In the genomic region with DNA sequence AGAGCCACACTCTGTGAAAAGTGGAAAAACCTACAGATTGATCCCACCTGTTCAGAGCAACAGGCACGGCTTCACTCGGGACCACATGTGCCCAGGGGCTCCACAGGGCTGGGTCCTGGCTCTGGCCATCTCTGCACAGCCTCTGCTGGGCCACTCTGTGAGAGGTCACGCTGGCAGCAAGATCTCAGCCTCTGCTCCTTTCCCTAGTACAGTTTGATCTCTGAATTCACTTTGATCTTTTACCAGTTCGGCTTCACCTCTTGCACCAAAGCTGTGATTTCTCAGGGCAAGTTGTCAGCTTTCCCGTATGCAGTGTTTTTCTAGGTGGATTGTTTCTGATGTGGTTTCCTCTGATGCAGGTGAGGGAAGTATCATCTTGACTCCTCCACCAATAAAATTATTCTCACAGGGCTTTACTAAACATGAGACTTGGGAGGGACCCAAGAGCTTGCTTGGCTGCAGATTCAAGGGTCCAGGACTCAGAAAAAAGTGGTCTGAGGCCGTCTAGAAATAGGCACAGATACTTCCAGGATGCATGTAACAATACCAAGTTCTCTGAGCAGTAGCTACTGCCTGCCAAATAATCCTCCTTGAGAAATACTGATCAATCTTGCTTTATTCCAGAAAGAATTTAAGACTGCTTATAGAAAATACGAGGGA, we compare ENCODE assay signal across 17 cellular contexts. TPM values are rescaled to one million over a fixed set of nuclear protein-coding genes. Genes with fewer than 3 reads are reported as not detected.
DNase-seq lines count a peak whose midpoint lies in the region; ATAC-seq and TF ChIP-seq lines count a peak whose summit lies in the region.
"Had no signal": no experiment of that assay in that cellular context is flagged by ENCODE, and none has a peak within 500 bp of the region (broad histone marks: within the 10 kb centered on the region; RNA-seq: fewer than 3 reads in every experiment).

No MANE protein-coding gene starts in this region.

- peaks cover 10% of the 10 kb centered on the region for H3K36me3 Mint-ChIP-seq in activated CD4-positive, alpha-beta memory T cell treated with anti-CD3 and anti-CD28 coated beads for 36 hours

- CTCF ChIA-PET in activated CD4-positive, alpha-beta memory T cell treated with anti-CD3 and anti-CD28 coated beads for 36 hours (lab: Charles Lee) = interaction anchor here (0.8 to 2.8 kb wide), 3 partner anchors 9 to 259 kb away, joined by 3 to 18 read pairs (median 4); no protein-coding TSS in a partner anchor

- WGBS in esophagus muscularis mucosa = 71% methylated on average over 7 of the region's 7 CpGs
- 30 to 34% methylated on average over 6 to 7 of the region's 7 CpGs for WGBS in thyroid gland, 2 donors

- no peak for ATAC-seq in left cardiac atrium
- ATAC-seq: Right ventricle myocardium inferior had no signal

- H3K4me3 ChIP-seq in right atrium auricular region (no peak overlapping the region), esophagus muscularis mucosa (no peak overlapping the region), thyroid gland (replicated peaks in 1 of 3) (no peak overlapping the region)
- H3K4me3 ChIP-seq: cardiac muscle cell had no signal

- H3K27ac ChIP-seq in right atrium auricular region (no peak overlapping the region), esophagus muscularis mucosa (replicated peaks in 1 of 4) (peak overlapping the region in 1 of 4 donors; percentile 9), thyroid gland (peak overlapping the region; percentile 4 to 57 (median 34))
- H3K27ac ChIP-seq: cardiac muscle cell had no signal

- peak; percentile 52 for DNase-seq in right atrium auricular region (ENCODE audit: low spot score)
- DNase-seq in left cardiac atrium = no peak
- peak; percentile 42 for DNase-seq in activated CD4-positive, alpha-beta memory T cell treated with anti-CD3 and anti-CD28 coated beads for 36 hours
- DNase-seq in esophagus muscularis mucosa (ENCODE audit: extremely low spot score) = peak; percentile 87
- peak; percentile 67 to 75 for DNase-seq in thyroid gland
- DNase-seq in cerebellar cortex (ENCODE audit: low spot score) = no peak
- no peak for DNase-seq in activated effector memory CD4-positive, alpha-beta T cell treated with Interleukin-2 at 50 U/mL for 16 hours
- DNase-seq in H4 (ENCODE audit: low spot score) = no peak
- DNase-seq: BE2C; NCI-H1694 treated with DMSO at 0.1 percent for 48 hours; stimulated activated CD4-positive, alpha-beta T cell treated with anti-CD3 and anti-CD28 coated beads, Interleukin-4, amount 100 ng/mL, for 24 hours had no signal

- peak overlapping the region; percentile 72 for H3K27ac Mint-ChIP-seq in activated CD4-positive, alpha-beta memory T cell treated with anti-CD3 and anti-CD28 coated beads for 36 hours
- H3K27ac Mint-ChIP-seq: mesothelial cell of epicardium had no signal

- TF ChIP-seq CTCF in right atrium auricular region (IDR thresholded peaks at IDR 0.05) (no peak), esophagus muscularis mucosa (IDR thresholded peaks at IDR 0.05) (no peak), thyroid gland (IDR thresholded peaks at IDR 0.05) (no peak)

- H3K4me1 ChIP-seq in right atrium auricular region = no peaks in the 10 kb centered on the region
- peaks cover 0 to 18% (median 9%) of the 10 kb centered on the region in 4 donors for H3K4me1 ChIP-seq in esophagus muscularis mucosa
- H3K4me1 ChIP-seq in thyroid gland = peaks cover 3 to 17% of the 10 kb centered on the region in 2 donors
- H3K4me1 ChIP-seq: BE2C had no signal

- POLR2A ChIA-PET in activated CD4-positive, alpha-beta memory T cell treated with anti-CD3 and anti-CD28 coated beads for 36 hours (lab: Charles Lee) = interaction anchor here (0.7 kb wide), 1 partner anchor 10 kb away, joined by 5 read pairs; no protein-coding TSS in a partner anchor

- TF ChIP-seq EP300 in esophagus muscularis mucosa (IDR thresholded peaks at IDR 0.05) = no peak

- H3K36me3 ChIP-seq in right atrium auricular region (peaks cover 23% of the 10 kb centered on the region), esophagus muscularis mucosa (peaks cover 11 to 50% (median 35%) of the 10 kb centered on the region in 4 donors), thyroid gland (peaks cover 0 to 5% of the 10 kb centered on the region in 2 donors)
- H3K36me3 ChIP-seq: BE2C had no signal

- H3K9me3 Mint-ChIP-seq in activated CD4-positive, alpha-beta memory T cell treated with anti-CD3 and anti-CD28 coated beads for 36 hours = no peaks in the 10 kb centered on the region
- H3K9me3 Mint-ChIP-seq: mesothelial cell of epicardium had no signal

- intact Hi-C loops in left cardiac atrium (cut with DNase I) (no loop called here), esophagus muscularis mucosa (cut with DNase I) (no loop called here), thyroid gland (cut with DNase I) (no loop called here)
- intact Hi-C loops in activated CD4-positive, alpha-beta memory T cell treated with anti-CD3 and anti-CD28 coated beads for 36 hours (cut with micrococcal nuclease) = loop anchor here (5.0 kb wide), 1 partner anchor 40 kb away; no protein-coding TSS in a partner anchor

- no peaks in the 10 kb centered on the region for H3K9me3 ChIP-seq in right atrium auricular region
- no peaks in the 10 kb centered on the region for H3K9me3 ChIP-seq in esophagus muscularis mucosa
- H3K9me3 ChIP-seq in thyroid gland = no peaks in the 10 kb centered on the region
- H3K9me3 ChIP-seq: BE2C had no signal

- H3K4me3 Mint-ChIP-seq in activated CD4-positive, alpha-beta memory T cell treated with anti-CD3 and anti-CD28 coated beads for 36 hours = peak overlapping the region; percentile 38
- H3K4me3 Mint-ChIP-seq: mesothelial cell of epicardium had no signal

- no peak for TF ChIP-seq POLR2A in esophagus muscularis mucosa (IDR thresholded peaks at IDR 0.05; ENCODE audit: low read depth)
- TF ChIP-seq POLR2A in thyroid gland (IDR thresholded peaks at IDR 0.05) = no peak

- H3K27me3 Mint-ChIP-seq in activated CD4-positive, alpha-beta memory T cell treated with anti-CD3 and anti-CD28 coated beads for 36 hours = no peaks in the 10 kb centered on the region

- peaks cover 76% of the 10 kb centered on the region for H3K4me1 Mint-ChIP-seq in activated CD4-positive, alpha-beta memory T cell treated with anti-CD3 and anti-CD28 coated beads for 36 hours (ENCODE audit: low read depth)

- no peaks in the 10 kb centered on the region for H3K27me3 ChIP-seq in right atrium auricular region
- H3K27me3 ChIP-seq in esophagus muscularis mucosa = no peaks in the 10 kb centered on the region
- no peaks in the 10 kb centered on the region for H3K27me3 ChIP-seq in thyroid gland
- H3K27me3 ChIP-seq: BE2C, cardiac muscle cell had no signal

RNA-seq across cellular contexts. Expression of gene ALDH3A1, which starts 24.0 kb away (rescaled TPM):
- total RNA-seq in right atrium auricular region (1 to 10 TPM in 1 of 2 donors, under 1 TPM in 1; 0.22 to 1.8 TPM), left cardiac atrium (under 1 TPM; 0.21 to 0.32 TPM), esophagus muscularis mucosa (1 to 10 TPM in 1 of 4 donors, under 1 TPM in 2, not detected in 1; 0.17 to 1.9 (median 0.42) TPM), thyroid gland (1 to 10 TPM in 2 of 4 donors, under 1 TPM in 1, not detected in 1; 0.94 to 1.6 (median 1.1) TPM)
- total RNA-seq in activated CD4-positive, alpha-beta memory T cell treated with anti-CD3 and anti-CD28 coated beads for 36 hours = under 1 TPM in 1 of 2 experiments, not detected in 1; 0.14 TPM
- 41.9 and 51.1 TPM in 2 replicates for total RNA-seq in H4 (2014; rRNA removed; shearing (Covaris generic))
- total RNA-seq: cardiac muscle cell; fibroblast of villous mesenchyme; Right ventricle myocardium inferior; T-helper 1 cell treated with Interleukin-12 subunit alpha and Interleukin-12 subunit beta and Interleukin-4 antibody, amounts not matched to agents 30 ng/mL and 1 ng/mL, for 36 hours had no signal

RNA-seq across cellular contexts. Expression of gene SLC47A2, which starts 55.7 kb away (rescaled TPM):
- total RNA-seq in right atrium auricular region (not detected), left cardiac atrium (not detected), esophagus muscularis mucosa (not detected), thyroid gland (1 to 10 TPM in 1 of 4 donors, under 1 TPM in 1, not detected in 2; 0.45 to 1.4 TPM)
- total RNA-seq in activated CD4-positive, alpha-beta memory T cell treated with anti-CD3 and anti-CD28 coated beads for 36 hours = not detected
- total RNA-seq in H4 (2014; rRNA removed; shearing (Covaris generic)) = not detected in 2 replicates
- total RNA-seq: fibroblast of villous mesenchyme; mesothelial cell of epicardium; Right ventricle myocardium inferior; T-helper 1 cell treated with Interleukin-12 subunit alpha and Interleukin-12 subunit beta and Interleukin-4 antibody, amounts not matched to agents 30 ng/mL and 1 ng/mL, for 36 hours; ureter had no signal

Comparison
In these comparisons a context has a peak if more than half of its experiments do, and no peak if none do; other contexts are left out.
1. DNase-seq: peak in right atrium auricular region (single experiment), activated CD4-positive, alpha-beta memory T cell treated with anti-CD3 and anti-CD28 coated beads for 36 hours (single experiment), esophagus muscularis mucosa (single experiment) and thyroid gland (2 of 2); none in left cardiac atrium (single experiment), cerebellar cortex (single experiment), activated effector memory CD4-positive, alpha-beta T cell treated with Interleukin-2 at 50 U/mL for 16 hours (single experiment) and H4 (single experiment).
2. H3K27ac ChIP-seq: peak in thyroid gland (3 of 3); none in right atrium auricular region (0 of 2).
3. RNA of gene ALDH3A1, which starts 24.0 kb away (total RNA-seq): 41.9 to 51.1 TPM in H4; 0.22 to 1.8 TPM in right atrium auricular region, 0.94 to 1.6 TPM in thyroid gland, 0.17 to 1.9 TPM in esophagus muscularis mucosa, 0.21 to 0.32 TPM in left cardiac atrium and 0.14 TPM in activated CD4-positive, alpha-beta memory T cell treated with anti-CD3 and anti-CD28 coated beads for 36 hours; every median in the first group is over 10 times any median in the second.